12 cellular contexts compared by ENCODE assay signal in genomic region chr3:34323517-34323916, GRCh38.
DNase-seq lines count a peak whose midpoint lies in the region; ATAC-seq lines count a peak whose summit lies in the region.
"Had no signal": no experiment of that assay in that cellular context is flagged by ENCODE, and none has a peak within 500 bp of the region (broad histone marks: within the 10 kb centered on the region; RNA-seq: fewer than 3 reads in every experiment).

No MANE protein-coding gene starts in this region.

- H3K4me1 Mint-ChIP-seq in stimulated activated naive B cell treated with anti-CD40 and anti-IgM and Interleukin-4, amounts not matched to agents 10 μg/mL and 1 μg/mL and 100 μg/mL, for 72 hours = peaks cover 13 to 16% of the 10 kb centered on the region in 2 donors
- no peaks in the 10 kb centered on the region for H3K4me1 Mint-ChIP-seq in T-helper 17 cell

- ATAC-seq in GM19025 (IDR thresholded peaks at IDR 0.05; ENCODE audit: low read depth, unreplicated experiment) = peak; percentile 60
- ATAC-seq in GM21723 (IDR thresholded peaks at IDR 0.05; ENCODE audit: unreplicated experiment) = peak; percentile 84
- peak; percentile 72 for ATAC-seq in HG03108 (IDR thresholded peaks at IDR 0.05; ENCODE audit: unreplicated experiment)
- ATAC-seq in stimulated activated naive B cell treated with anti-CD40 and anti-IgM and Interleukin-4, amounts not matched to agents 10 μg/mL and 1 μg/mL and 100 μg/mL, for 72 hours (replicated peaks) = peak; percentile 48 to 75
- ATAC-seq in T-helper 17 cell = no peak
- ATAC-seq: activated CD8-positive, alpha-beta T cell treated with anti-CD3 and anti-CD28 coated beads, Interleukin-2, amount 10 ng/mL, durations not matched to agents 7 days and 5 days had no signal

- peaks cover 0 to 4% of the 10 kb centered on the region in 2 donors for H3K36me3 Mint-ChIP-seq in stimulated activated naive B cell treated with anti-CD40 and anti-IgM and Interleukin-4, amounts not matched to agents 10 μg/mL and 1 μg/mL and 100 μg/mL, for 72 hours
- H3K36me3 Mint-ChIP-seq in T-helper 17 cell (ENCODE audit: low read depth) = no peaks in the 10 kb centered on the region

- H3K4me3 Mint-ChIP-seq in stimulated activated naive B cell treated with anti-CD40 and anti-IgM and Interleukin-4, amounts not matched to agents 10 μg/mL and 1 μg/mL and 100 μg/mL, for 72 hours = no peak overlapping the region
- H3K4me3 Mint-ChIP-seq in T-helper 17 cell = no peak overlapping the region
- H3K4me3 Mint-ChIP-seq: activated CD8-positive, alpha-beta T cell treated with anti-CD3 and anti-CD28 coated beads, Interleukin-2, amount 10 ng/mL, durations not matched to agents 7 days and 5 days had no signal

- peaks cover 0 to 2% of the 10 kb centered on the region in 2 donors for H3K9me3 Mint-ChIP-seq in stimulated activated naive B cell treated with anti-CD40 and anti-IgM and Interleukin-4, amounts not matched to agents 10 μg/mL and 1 μg/mL and 100 μg/mL, for 72 hours

- no peak overlapping the region for H3K27ac Mint-ChIP-seq in stimulated activated naive B cell treated with anti-CD40 and anti-IgM and Interleukin-4, amounts not matched to agents 10 μg/mL and 1 μg/mL and 100 μg/mL, for 72 hours
- no peak overlapping the region for H3K27ac Mint-ChIP-seq in T-helper 17 cell
- H3K27ac Mint-ChIP-seq: activated CD8-positive, alpha-beta T cell treated with anti-CD3 and anti-CD28 coated beads, Interleukin-2, amount 10 ng/mL, durations not matched to agents 7 days and 5 days had no signal

- DNase-seq in stimulated activated naive B cell treated with anti-CD40 and anti-IgM and Interleukin-4, amounts not matched to agents 10 μg/mL and 1 μg/mL and 100 μg/mL, for 72 hours = no peak
- DNase-seq in NCI-H446 (lab: John Stamatoyannopoulos, UW) (no peak), T-helper 17 cell (no peak), NCI-H510A (lab: John Stamatoyannopoulos, UW) (no peak)
- DNase-seq: activated CD8-positive, alpha-beta T cell treated with anti-CD3 and anti-CD28 coated beads, Interleukin-2, amount 10 ng/mL, durations not matched to agents 7 days and 5 days; activated naive CD4-positive, alpha-beta T cell treated with Interleukin-2 at 50 U/mL for 16 hours; caudate nucleus; left ventricle myocardium inferior; NCI-H2029 treated with DMSO at 0.1 percent for 48 hours had no signal

- no peaks in the 10 kb centered on the region for H3K9me3 ChIP-seq in T-helper 17 cell (ENCODE audit: control insufficient read depth, low read length, poor library complexity, severe bottlenecking)

- H3K27me3 Mint-ChIP-seq in stimulated activated naive B cell treated with anti-CD40 and anti-IgM and Interleukin-4, amounts not matched to agents 10 μg/mL and 1 μg/mL and 100 μg/mL, for 72 hours = no peaks in the 10 kb centered on the region
- peaks cover 6% of the 10 kb centered on the region for H3K27me3 Mint-ChIP-seq in T-helper 17 cell
